ENCODE assay signal across 26 cellular contexts in genomic region chrX:74525116-74525515, GRCh38.
DNase-seq lines count a peak whose midpoint lies in the region; ATAC-seq, FAIRE-seq and TF ChIP-seq lines count a peak whose summit lies in the region.
"Had no signal": no experiment of that assay in that cellular context is flagged by ENCODE, and none has a peak within 500 bp of the region (broad histone marks: within the 10 kb centered on the region; RNA-seq: fewer than 3 reads in every experiment).

No MANE protein-coding gene starts in this region.

- no peak overlapping the region for H3K9ac ChIP-seq in adipocyte (ENCODE audit: low read length)
- H3K9ac ChIP-seq: BLaER1, GM23248 had no signal

- H3K4me1 ChIP-seq in left ventricle myocardium inferior (peaks cover 6% of the 10 kb centered on the region), adipocyte (ENCODE audit: control insufficient read depth, insufficient read depth, low read length) (peaks cover 25% of the 10 kb centered on the region), pancreas (no peaks in the 10 kb centered on the region)
- H3K4me1 ChIP-seq: BLaER1 had no signal

- TF ChIP-seq CTCF in left ventricle myocardium inferior (IDR thresholded peaks at IDR 0.05; ENCODE audit: borderline replicate concordance) (no peak), pancreas (IDR thresholded peaks at IDR 0.05) (no peak)

- no peak for FAIRE-seq in pancreas (lab: Jason Lieb, UNC)
- FAIRE-seq: GM18507, K562 had no signal

- ATAC-seq in left ventricle myocardium superior = peak; percentile 17
- ATAC-seq in GM21786 (IDR thresholded peaks at IDR 0.05; ENCODE audit: unreplicated experiment) = no peak
- no peak for ATAC-seq in pancreas
- ATAC-seq: K562 had no signal

- DNase-seq in left ventricle myocardium superior = no peak
- DNase-seq in left ventricle myocardium inferior = no peak
- DNase-seq in adipocyte (ENCODE audit: low read depth) = peak; percentile 46
- DNase-seq in fibroblast of peridontal ligament (ENCODE audit: extremely low read depth) = peak; percentile 82
- DNase-seq in NCI-H748 (lab: John Stamatoyannopoulos, UW; ENCODE audit: unreplicated experiment) = no peak
- no peak for DNase-seq in pancreas
- DNase-seq: 8988T; ACHN; CD4-positive, CD25-positive, alpha-beta regulatory T cell; DMS153; DND-41; GM23248; H7; Kasumi-1; NCI-H1105; NCI-H1436 treated with DMSO at 0.1 percent for 48 hours; NCI-H187 treated with DMSO at 0.1 percent for 48 hours; NCI-H446; NCI-H524 treated with DMSO at 0.1 percent for 48 hours; NCI-H82; RPMI8226; SHP77 had no signal

- H3K36me3 ChIP-seq in left ventricle myocardium inferior = no peaks in the 10 kb centered on the region
- H3K36me3 ChIP-seq in adipocyte (ENCODE audit: control insufficient read depth, insufficient read depth, low read length, severe bottlenecking) = no peaks in the 10 kb centered on the region
- no peaks in the 10 kb centered on the region for H3K36me3 ChIP-seq in pancreas

- no peak overlapping the region for H3K27ac ChIP-seq in left ventricle myocardium inferior (replicated peaks)
- no peak overlapping the region for H3K27ac ChIP-seq in pancreas
- H3K27ac ChIP-seq: BLaER1, GM23248 had no signal

- no peaks in the 10 kb centered on the region for H3K27me3 ChIP-seq in left ventricle myocardium inferior (ENCODE audit: low read depth)
- H3K27me3 ChIP-seq in adipocyte (replicated peaks; ENCODE audit: control insufficient read depth, insufficient read depth, low read length) = peaks cover 9% of the 10 kb centered on the region
- no peaks in the 10 kb centered on the region for H3K27me3 ChIP-seq in pancreas

- H3K9me3 ChIP-seq in left ventricle myocardium inferior (replicated peaks) (no peaks in the 10 kb centered on the region), adipocyte (ENCODE audit: control insufficient read depth, low read length) (no peaks in the 10 kb centered on the region), pancreas (no peaks in the 10 kb centered on the region)
- H3K9me3 ChIP-seq: BLaER1 had no signal

- H3K4me3 ChIP-seq in left ventricle myocardium inferior (no peak overlapping the region), adipocyte (ENCODE audit: low read length) (no peak overlapping the region), pancreas (no peak overlapping the region)
- H3K4me3 ChIP-seq: BLaER1, GM23248, K562 had no signal

- intact Hi-C loops in left ventricle myocardium superior (cut with micrococcal nuclease) (loop anchor here (10.0 kb wide), 1 partner anchor 140 kb away; no protein-coding TSS in a partner anchor), left ventricle myocardium inferior (cut with micrococcal nuclease) (no loop called here), pancreas (cut with DNase I) (no loop called here)

Comparison
In these comparisons a context has a peak if more than half of its experiments do, and no peak if none do; other contexts are left out.
1. DNase-seq: peak in adipocyte (single experiment) and fibroblast of peridontal ligament (single experiment); none in left ventricle myocardium superior (single experiment), left ventricle myocardium inferior (single experiment), NCI-H748 (single experiment) and pancreas (0 of 6).